ENCODE assay signal across 11 cellular contexts in the genomic region with DNA sequence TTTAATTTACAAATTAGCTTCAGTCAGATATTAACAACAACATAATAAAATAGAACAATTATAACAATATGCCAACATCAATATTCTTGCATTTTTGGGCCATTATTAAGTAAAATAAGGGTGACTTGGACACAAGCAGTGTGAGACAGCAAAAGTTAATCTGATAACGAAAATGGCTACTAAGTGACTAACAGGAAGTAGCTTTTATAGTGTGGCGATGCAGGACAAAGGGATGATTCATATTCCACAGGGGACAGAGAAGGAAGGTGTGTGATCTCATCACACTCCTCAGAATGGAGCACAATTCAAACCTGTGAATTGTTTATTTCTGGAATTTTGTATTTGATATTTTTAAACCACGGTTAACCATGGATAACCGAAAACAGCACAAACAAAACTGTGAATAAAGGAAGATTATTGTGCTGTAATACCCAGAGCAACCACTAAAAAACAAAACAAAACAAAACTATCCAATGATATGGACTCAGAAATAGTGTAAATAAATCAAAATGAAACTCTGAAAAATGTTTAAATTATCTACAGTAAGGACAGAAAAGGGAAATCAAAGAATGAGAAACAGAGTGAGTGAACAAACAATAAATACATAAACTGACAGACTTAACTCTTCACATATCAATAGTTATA.
DNase-seq lines count a peak whose midpoint lies in the region; ATAC-seq, FAIRE-seq and TF ChIP-seq lines count a peak whose summit lies in the region.
"Had no signal": no experiment of that assay in that cellular context is flagged by ENCODE, and none has a peak within 500 bp of the region (broad histone marks: within the 10 kb centered on the region; RNA-seq: fewer than 3 reads in every experiment).

No MANE protein-coding gene starts in this region.

- no peak overlapping the region for H3K9ac ChIP-seq in H1 (replicated peaks in 1 of 4; ENCODE audit: extremely low read depth in 1 of 4, low read depth in 3 of 4, low read length in 3 of 4)

- no peaks in the 10 kb centered on the region for H4K20me1 ChIP-seq in H1 (replicated peaks in 1 of 2; ENCODE audit: control insufficient read depth in 1 of 2, insufficient read depth in 2 of 2, low read length in 2 of 2)

- no peak overlapping the region for H3K56ac ChIP-seq in H1 (replicated peaks; ENCODE audit: insufficient read length, low read depth, low read length)

- no peaks in the 10 kb centered on the region for H3K4me1 Mint-ChIP-seq in CD8-positive, alpha-beta memory T cell

- H3K4me3 ChIP-seq in H1 (ENCODE audit: extremely low read depth in 1 of 4, insufficient read depth in 2 of 4, low read depth in 3 of 4, low read length in 4 of 4): no peak overlapping the region
- H3K4me3 ChIP-seq in CD8-positive, alpha-beta memory T cell (ENCODE audit: low read length): no peak overlapping the region
- H3K4me3 ChIP-seq: prostate gland had no signal

- CTCF ChIA-PET in H1 (lab: Charles Lee; ENCODE audit: partially characterized antibody): interaction anchor here (1.5 kb wide), 1 partner anchor 27 kb away, joined by 5 read pairs; no protein-coding TSS in a partner anchor
- CTCF ChIA-PET in CD8-positive, alpha-beta memory T cell (lab: Charles Lee): no interaction called here

- no peak overlapping the region for H3K23ac ChIP-seq in H1 (ENCODE audit: insufficient read length)

- no peak for TF ChIP-seq CTCF in H1 (IDR thresholded peaks at IDR 0.05; ENCODE audit: control extremely low read depth in 1 of 3, insufficient read depth in 1 of 3, low read depth in 1 of 3, low read length in 3 of 3)

- H4K5ac ChIP-seq in H1 (ENCODE audit: insufficient read length, low read depth, low read length): no peak overlapping the region

- H2BK12ac ChIP-seq in H1 (ENCODE audit: low read depth, low read length): no peak overlapping the region

- no peaks in the 10 kb centered on the region for H3K9me3 ChIP-seq in H1 (ENCODE audit: insufficient read depth in 2 of 2, low read depth in 1 of 2, low read length in 1 of 2)
- H3K9me3 ChIP-seq in CD8-positive, alpha-beta memory T cell (ENCODE audit: low read length): no peaks in the 10 kb centered on the region
- H3K9me3 ChIP-seq: prostate gland had no signal

- no peak overlapping the region for H2BK120ac ChIP-seq in H1 (replicated peaks; ENCODE audit: low read depth, low read length)

- no peak overlapping the region for H3K4me2 ChIP-seq in H1 (ENCODE audit: insufficient read depth in 1 of 2, low read depth in 2 of 2, low read length in 2 of 2)

- H2BK20ac ChIP-seq in H1 (ENCODE audit: low read length): no peak overlapping the region

- H3K79me2 ChIP-seq in H1 (ENCODE audit: control insufficient read depth in 1 of 2, insufficient read depth in 2 of 2, low read length in 2 of 2): no peaks in the 10 kb centered on the region

- no peak overlapping the region for H3K14ac ChIP-seq in H1 (ENCODE audit: insufficient read length)

- TF ChIP-seq POLR2A in H1 (IDR thresholded peaks at IDR 0.05; ENCODE audit: control extremely low read depth in 1 of 2, low read depth in 2 of 2, low read length in 2 of 2): no peak

- H3K4me1 ChIP-seq in H1 (replicated peaks in 1 of 4; ENCODE audit: control insufficient read depth in 3 of 4, insufficient read depth in 4 of 4, low read length in 3 of 4): peaks cover 0 to 3% (median 0%) of the 10 kb centered on the region in 4 experiments; a peak in 1 of 7 replicates
- H3K4me1 ChIP-seq in CD8-positive, alpha-beta memory T cell (ENCODE audit: insufficient read depth, low read length): no peaks in the 10 kb centered on the region
- H3K4me1 ChIP-seq: prostate gland had no signal

- no peak overlapping the region for H3K27ac ChIP-seq in H1 (ENCODE audit: low read depth, low read length)
- H3K27ac ChIP-seq in CD8-positive, alpha-beta memory T cell (ENCODE audit: low read depth, low read length): no peak overlapping the region
- H3K27ac ChIP-seq: prostate gland had no signal

- no peak overlapping the region for H2AK5ac ChIP-seq in H1 (ENCODE audit: low read depth, low read length)

- H3K27me3 Mint-ChIP-seq in CD8-positive, alpha-beta memory T cell: peaks cover 7% of the 10 kb centered on the region in 2 donors

- H3K79me1 ChIP-seq in H1 (ENCODE audit: low read depth, low read length): no peaks in the 10 kb centered on the region

- H3K36me3 ChIP-seq in H1 (ENCODE audit: control insufficient read depth in 2 of 4, insufficient read depth in 4 of 4, low read length in 3 of 4): no peaks in the 10 kb centered on the region
- H3K36me3 ChIP-seq in CD8-positive, alpha-beta memory T cell (ENCODE audit: insufficient read depth, low read length): no peaks in the 10 kb centered on the region
- H3K36me3 ChIP-seq: prostate gland had no signal

- TF ChIP-seq RAD21 in H1 (IDR thresholded peaks at IDR 0.05 in 1 of 2, conservative IDR thresholded peaks at IDR 0.05 in 1 of 2; ENCODE audit: low read depth in 2 of 2, low read length in 2 of 2): no peak

- H2AFZ ChIP-seq in H1 (ENCODE audit: low read length): no peak overlapping the region

- no peak for TF ChIP-seq EP300 in H1 (IDR thresholded peaks at IDR 0.05; ENCODE audit: borderline replicate concordance in 1 of 2, low read depth in 2 of 2, low read length in 2 of 2)

- no peak overlapping the region for H3K27ac Mint-ChIP-seq in CD8-positive, alpha-beta memory T cell

- no peak for FAIRE-seq in H1 (lab: Jason Lieb, UNC)
- FAIRE-seq: GM19239 had no signal

- H4K91ac ChIP-seq in H1 (replicated peaks; ENCODE audit: insufficient read length, low read length): no peak overlapping the region

- H3K4ac ChIP-seq in H1 (replicated peaks; ENCODE audit: insufficient read length, low read depth, low read length): peak overlapping the region; percentile 78

- POLR2A ChIA-PET in H1 (lab: Charles Lee; ENCODE audit: partially characterized antibody): no interaction called here
- POLR2A ChIA-PET in CD8-positive, alpha-beta memory T cell (lab: Charles Lee): no interaction called here

- no peak overlapping the region for H2BK5ac ChIP-seq in H1 (ENCODE audit: low read depth, low read length)

- no peak for ATAC-seq in GM21447 (IDR thresholded peaks at IDR 0.05; ENCODE audit: unreplicated experiment)

- H3K9me3 Mint-ChIP-seq in CD8-positive, alpha-beta memory T cell: peaks cover 0 to 3% (median 0%) of the 10 kb centered on the region in 5 donors

- no peak overlapping the region for H2BK15ac ChIP-seq in H1 (ENCODE audit: low read length)

- WGBS in H1 (ENCODE audit: extremely low coverage in 1 of 2, insufficient coverage in 1 of 2, insufficient read length in 1 of 2, insufficient replicate concordance in 2 of 2, low coverage in 1 of 2, low lambda C conversion rate in 2 of 2, missing lambda C conversion rate in 1 of 2), 2 experiments: 96% methylated on average over 4 of the region's 4 CpGs; no CpG with 5 or more reads in 1 of the 2 experiments

- H3K23me2 ChIP-seq in H1 (ENCODE audit: low read depth, low read length): no peaks in the 10 kb centered on the region

- H3K4me3 Mint-ChIP-seq in CD8-positive, alpha-beta memory T cell: no peak overlapping the region

- H3K36me3 Mint-ChIP-seq in CD8-positive, alpha-beta memory T cell: no peaks in the 10 kb centered on the region

- no peak overlapping the region for H4K8ac ChIP-seq in H1 (ENCODE audit: extremely low read depth, insufficient read depth, low read length)

- DNase-seq in GM04504 (ENCODE audit: low read depth): peak; percentile 31
- DNase-seq in NCI-H748 treated with DMSO at 0.1 percent for 48 hours (lab: John Stamatoyannopoulos, UW): peak; percentile 11
- no peak for DNase-seq in H1 (ENCODE audit: low read depth in 1 of 2, low spot score in 2 of 2)
- peak; percentile 74 for DNase-seq in pulmonary artery endothelial cell (ENCODE audit: low read depth, low spot score)
- no peak for DNase-seq in CD8-positive, alpha-beta memory T cell
- DNase-seq in GM19238 (ENCODE audit: insufficient read length, low spot score): no peak
- DNase-seq in NCI-H146 (lab: John Stamatoyannopoulos, UW): no peak
- DNase-seq: activated CD8-positive, alpha-beta memory T cell treated with anti-CD3 and anti-CD28 coated beads for 24 hours had no signal

- no peaks in the 10 kb centered on the region for H3K27me3 ChIP-seq in H1 (replicated peaks in 1 of 4; ENCODE audit: control insufficient read depth in 3 of 4, extremely low read depth in 1 of 4, insufficient read depth in 3 of 4, low read length in 3 of 4)
- no peaks in the 10 kb centered on the region for H3K27me3 ChIP-seq in CD8-positive, alpha-beta memory T cell (ENCODE audit: insufficient read depth, low read length, poor library complexity, severe bottlenecking)

- no peak overlapping the region for H3K18ac ChIP-seq in H1 (ENCODE audit: extremely low read depth, low read length)

TF ChIP-seq in H1, 55 proteins besides CTCF, POLR2A, EP300 and RAD21:
- TF ChIP-seq JUN (IDR thresholded peaks at IDR 0.05; ENCODE audit: low read depth, low read length) (no peak), CHD1 (IDR thresholded peaks at IDR 0.05; ENCODE audit: low read depth, low read length) (no peak), TEAD4 (IDR thresholded peaks at IDR 0.05; ENCODE audit: low read depth, low read length) (no peak), CREB1 (IDR thresholded peaks at IDR 0.05) (no peak), BRCA1 (IDR thresholded peaks at IDR 0.05; ENCODE audit: low read depth, low read length) (no peak), CBX5 (IDR thresholded peaks at IDR 0.05; ENCODE audit: low read depth, low read length) (no peak), TBP (IDR thresholded peaks at IDR 0.05; ENCODE audit: low read depth, low read length) (no peak), BCL11A (IDR thresholded peaks at IDR 0.05; ENCODE audit: low read depth in 2 of 2, low read length in 2 of 2) (no peak), TAF7 (optimal IDR thresholded peaks at IDR 0.05; ENCODE audit: borderline replicate concordance, low read depth, low read length) (no peak)
- TF ChIP-seq, protein P1, sequence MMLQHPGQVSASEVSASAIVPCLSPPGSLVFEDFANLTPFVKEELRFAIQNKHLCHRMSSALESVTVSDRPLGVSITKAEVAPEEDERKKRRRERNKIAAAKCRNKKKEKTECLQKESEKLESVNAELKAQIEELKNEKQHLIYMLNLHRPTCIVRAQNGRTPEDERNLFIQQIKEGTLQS (IDR thresholded peaks at IDR 0.05; ENCODE audit: insufficient read depth, low read depth, low read length): no peak

Comparison
In these comparisons a context has a peak if more than half of its experiments do, and no peak if none do; other contexts are left out.
1. DNase-seq: peak in GM04504 (single experiment), NCI-H748 treated with DMSO at 0.1 percent for 48 hours (single experiment) and pulmonary artery endothelial cell (single experiment); none in H1 (0 of 2), CD8-positive, alpha-beta memory T cell (0 of 5), GM19238 (single experiment) and NCI-H146 (single experiment).